22 cellular contexts compared by ENCODE assay signal in the genomic region with DNA sequence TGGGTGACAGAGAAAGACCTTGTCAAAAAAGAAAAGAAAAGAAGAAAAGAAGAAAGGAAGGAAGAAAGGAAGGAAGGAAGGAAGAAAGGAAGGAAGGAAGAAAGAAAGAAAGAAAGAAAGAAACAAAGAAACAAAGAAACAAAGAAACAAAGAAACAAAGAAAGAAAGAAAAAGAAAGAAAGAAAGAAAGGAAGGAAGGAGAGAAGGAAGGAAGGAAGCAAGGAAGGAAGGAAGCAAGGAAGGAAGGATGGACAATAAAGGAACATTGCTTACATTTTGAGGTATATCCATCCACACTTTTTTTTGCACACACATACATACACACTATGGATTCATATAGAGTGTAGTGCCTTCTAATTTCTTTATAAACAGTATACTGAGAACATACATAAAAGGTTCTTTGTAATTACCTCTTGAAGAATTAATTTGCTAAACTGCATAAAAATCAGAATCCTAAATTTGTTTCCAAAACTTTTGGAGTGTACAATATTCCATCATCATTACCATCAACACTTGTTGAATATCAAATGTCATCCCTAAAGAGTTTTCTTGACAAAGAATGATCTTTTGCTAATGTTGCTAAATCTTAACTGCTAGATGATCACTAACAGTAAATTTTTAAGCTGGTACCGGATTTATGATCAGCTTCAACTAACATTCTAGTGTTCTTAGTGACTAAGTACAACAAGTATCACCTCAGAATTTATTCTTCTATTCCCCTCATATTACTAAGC. TPM values are rescaled to one million over a fixed set of nuclear protein-coding genes. Genes with fewer than 3 reads are reported as not detected.
A peak's percentile ranks its signal among the peaks of the same experiment; 100 is the strongest.
DNase-seq lines count a peak whose midpoint lies in the region; ATAC-seq, FAIRE-seq and TF ChIP-seq lines count a peak whose summit lies in the region.
"Had no signal": no experiment of that assay in that cellular context is flagged by ENCODE, and none has a peak within 500 bp of the region (broad histone marks: within the 10 kb centered on the region; RNA-seq: fewer than 3 reads in every experiment).

No MANE protein-coding gene starts in this region.

- H3K9ac ChIP-seq in HepG2 (ENCODE audit: insufficient read depth, low read depth, low read length), result no peak overlapping the region
- H3K9ac ChIP-seq in endothelial cell of umbilical vein (replicated peaks; ENCODE audit: extremely low read depth, insufficient read depth, low read length), result peak overlapping the region; percentile 41

- H3K79me2 ChIP-seq in HepG2 (ENCODE audit: insufficient read depth, low read length) (no peaks in the 10 kb centered on the region), endothelial cell of umbilical vein (ENCODE audit: control insufficient read depth, insufficient read depth, low read length) (no peaks in the 10 kb centered on the region)

- H3K9me3 ChIP-seq in HepG2 (ENCODE audit: low read length), result no peaks in the 10 kb centered on the region
- no peaks in the 10 kb centered on the region for H3K9me3 ChIP-seq in right lobe of liver
- no peaks in the 10 kb centered on the region for H3K9me3 ChIP-seq in T-helper 17 cell (ENCODE audit: control insufficient read depth, low read length, poor library complexity, severe bottlenecking)
- no peaks in the 10 kb centered on the region for H3K9me3 ChIP-seq in endothelial cell of umbilical vein (replicated peaks; ENCODE audit: control insufficient read depth, insufficient read depth, low read length)
- H3K9me3 ChIP-seq in uterus, result no peaks in the 10 kb centered on the region
- H3K9me3 ChIP-seq: Caco-2, Peyer's patch, thyroid gland, vagina had no signal

- TF ChIP-seq EP300 in HepG2 (IDR thresholded peaks at IDR 0.05; ENCODE audit: low read depth in 2 of 2, low read length in 2 of 2), result no peak
- no peak for TF ChIP-seq EP300 in HepG2 (CRISPR knock-in tag; IDR thresholded peaks at IDR 0.05; ENCODE audit: borderline replicate concordance)

- H3K36me3 ChIP-seq in HepG2 (replicated peaks in 1 of 2; ENCODE audit: control insufficient read depth in 1 of 2, insufficient read depth in 2 of 2, low read length in 2 of 2) (no peaks in the 10 kb centered on the region), right lobe of liver (no peaks in the 10 kb centered on the region), endothelial cell of umbilical vein (ENCODE audit: control insufficient read depth in 2 of 2, extremely low read depth in 1 of 2, insufficient read depth in 2 of 2, low read length in 2 of 2) (no peaks in the 10 kb centered on the region), uterus (no peaks in the 10 kb centered on the region)
- H3K36me3 ChIP-seq: Peyer's patch, thyroid gland, vagina, WERI-Rb-1 had no signal

- FAIRE-seq in HepG2 (lab: Jason Lieb, UNC) (no peak), endothelial cell of umbilical vein (lab: Jason Lieb, UNC) (peak; percentile 48)
- FAIRE-seq: colon, G401.6, small intestine had no signal

- H3K27ac ChIP-seq in HepG2 (ENCODE audit: extremely low read length, insufficient read depth, low read length), result no peak overlapping the region
- H3K27ac ChIP-seq in right lobe of liver, result no peak overlapping the region
- H3K27ac ChIP-seq in endothelial cell of umbilical vein (ENCODE audit: insufficient read depth, low read depth, low read length), result peak overlapping the region; percentile 69
- H3K27ac ChIP-seq in uterus, result peak overlapping the region; percentile 55 to 62
- H3K27ac ChIP-seq: epithelial cell of prostate, Peyer's patch, thyroid gland, WERI-Rb-1 had no signal

- no peaks in the 10 kb centered on the region for H3K9me1 ChIP-seq in endothelial cell of umbilical vein (replicated peaks; ENCODE audit: control insufficient read depth, extremely low read depth, insufficient read depth, low read length)

- no peak overlapping the region for H3K27ac Mint-ChIP-seq in T-helper 17 cell
- H3K27ac Mint-ChIP-seq: B cell, H9 had no signal

- H3K4me3 ChIP-seq in HepG2 (replicated peaks in 1 of 3; ENCODE audit: insufficient read depth in 1 of 3, low read depth in 2 of 3, low read length in 3 of 3) (no peak overlapping the region), right lobe of liver (no peak overlapping the region), endothelial cell of umbilical vein (replicated peaks in 1 of 3; ENCODE audit: insufficient read depth in 1 of 3, low read depth in 1 of 3, low read length in 3 of 3) (no peak overlapping the region), uterus (no peak overlapping the region)
- H3K4me3 ChIP-seq: Peyer's patch, thyroid gland, vagina had no signal

- TF ChIP-seq RAD21 in HepG2 (CRISPR knock-in tag; IDR thresholded peaks at IDR 0.05), result no peak

- no peak for TF ChIP-seq CTCF in HepG2 (CRISPR knock-in tag; IDR thresholded peaks at IDR 0.05)
- no peak for TF ChIP-seq CTCF in right lobe of liver (IDR thresholded peaks at IDR 0.05)
- no peak for TF ChIP-seq CTCF in endothelial cell of umbilical vein (IDR thresholded peaks at IDR 0.05; ENCODE audit: extremely low read depth in 1 of 2, insufficient read depth in 1 of 2, low read depth in 1 of 2, low read length in 2 of 2)
- TF ChIP-seq CTCF in uterus (IDR thresholded peaks at IDR 0.05), result no peak
- TF ChIP-seq CTCF in GM13977 (IDR thresholded peaks at IDR 0.05; ENCODE audit: extremely low read depth, insufficient read depth, missing control alignments), result no peak

- in situ Hi-C loops in HepG2 (cut with HindIII; ENCODE audit: extremely low pct_ligation_motif_present, low pct_unique_long_range_greater_than_20kb), result no loop called here
- in situ Hi-C loops in GM13977 (cut with MboI; ENCODE audit: low pct_unique_long_range_greater_than_20kb, low sequenced_read_pairs, unreplicated experiment), result no loop called here

- H4K20me1 ChIP-seq in HepG2 (ENCODE audit: insufficient read depth, low read length), result no peaks in the 10 kb centered on the region
- no peaks in the 10 kb centered on the region for H4K20me1 ChIP-seq in endothelial cell of umbilical vein (replicated peaks; ENCODE audit: control insufficient read depth, extremely low read depth, insufficient read depth, low read length)

- TF ChIP-seq POLR2A in HepG2 (IDR thresholded peaks at IDR 0.05; ENCODE audit: insufficient read depth in 1 of 2, low read depth in 2 of 2, low read length in 2 of 2) (no peak), right lobe of liver (IDR thresholded peaks at IDR 0.05) (no peak), endothelial cell of umbilical vein (IDR thresholded peaks at IDR 0.05; ENCODE audit: low read depth, low read length) (no peak), uterus (IDR thresholded peaks at IDR 0.05) (no peak)

- H3K27me3 ChIP-seq in HepG2 (ENCODE audit: control insufficient read depth in 1 of 2, insufficient read depth in 2 of 2, low read length in 2 of 2) (no peaks in the 10 kb centered on the region; a peak in 1 of 5 replicates), right lobe of liver (no peaks in the 10 kb centered on the region), endothelial cell of umbilical vein (ENCODE audit: control insufficient read depth in 2 of 2, insufficient read depth in 2 of 2, low read length in 2 of 2) (no peaks in the 10 kb centered on the region), uterus (no peaks in the 10 kb centered on the region)
- H3K27me3 ChIP-seq: Peyer's patch, thyroid gland, vagina had no signal

- POLR2A ChIA-PET in HepG2 (lab: Yijun Ruan, JAX) (interaction anchor here (4.1 kb wide), 1 partner anchor 13 kb away, joined by 20 read pairs; the partner anchor contains the start of gene GADD45A), endothelial cell of umbilical vein (lab: Charles Lee) (interaction anchor here (2.6 kb wide), 1 partner anchor 11 kb away, joined by 22 read pairs; the partner anchor contains the start of gene GADD45A)

- peaks cover 16% of the 10 kb centered on the region for H3K4me1 ChIP-seq in HepG2 (ENCODE audit: insufficient read depth, low read length)
- no peaks in the 10 kb centered on the region for H3K4me1 ChIP-seq in right lobe of liver
- peaks cover 18% of the 10 kb centered on the region for H3K4me1 ChIP-seq in endothelial cell of umbilical vein (ENCODE audit: control insufficient read depth, extremely low read depth, insufficient read depth, low read length)
- H3K4me1 ChIP-seq in uterus, result peaks cover 0 to 8% of the 10 kb centered on the region in 2 donors
- H3K4me1 ChIP-seq: Peyer's patch had no signal

- no peak overlapping the region for H3K4me2 ChIP-seq in HepG2 (ENCODE audit: low read depth, low read length)
- no peak overlapping the region for H3K4me2 ChIP-seq in endothelial cell of umbilical vein (ENCODE audit: insufficient read depth, low read length)

- intact Hi-C loops in HepG2 (cut with micrococcal nuclease; ENCODE audit: unreplicated experiment), result no loop called here
- intact Hi-C loops in right lobe of liver (cut with DNase I), result no loop called here
- intact Hi-C loops in endothelial cell of umbilical vein (cut with micrococcal nuclease), result loop anchor here (1.0 to 2.0 kb wide), 4 partner anchors 12 to 83 kb away; partner anchors contain the start of gene GADD45A
- intact Hi-C loops in uterus (cut with DNase I; ENCODE audit: low total_unique reads), result no loop called here

- peaks cover 15% of the 10 kb centered on the region for H3K27me3 Mint-ChIP-seq in T-helper 17 cell

- H2AFZ ChIP-seq in HepG2 (ENCODE audit: low read length) (no peak overlapping the region), endothelial cell of umbilical vein (ENCODE audit: low read depth, low read length) (no peak overlapping the region)

- H3K4me3 Mint-ChIP-seq in T-helper 17 cell, result peak overlapping the region; percentile 55
- H3K4me3 Mint-ChIP-seq: B cell, H9 had no signal

- 22% methylated on average over 1 of the region's 1 CpG for WGBS in HepG2 (ENCODE audit: low lambda C conversion rate)
- 92% methylated on average over 1 of the region's 1 CpG for WGBS in right lobe of liver (ENCODE audit: insufficient coverage, low coverage, low lambda C conversion rate, missing lambda C conversion rate)

- H3K36me3 Mint-ChIP-seq in T-helper 17 cell (ENCODE audit: low read depth), result no peaks in the 10 kb centered on the region

- CTCF ChIA-PET in HepG2 (lab: Yijun Ruan, JAX; ENCODE audit: low intra/inter-chr PET ratio, low total read pairs), result no interaction called here
- CTCF ChIA-PET in endothelial cell of umbilical vein (lab: Charles Lee), result interaction anchor here (1.1 to 1.9 kb wide), 10 partner anchors 9 to 141 kb away, joined by 3 to 12 read pairs (median 6); partner anchors contain the start of gene GADD45A

- DNase-seq in HepG2 (ENCODE audit: low spot score) (no peak), right lobe of liver (no peak), T-helper 17 cell (no peak), endothelial cell of umbilical vein (ENCODE audit: low read depth, low spot score) (no peak), uterus (no peak), COR-L47 (lab: John Stamatoyannopoulos, UW) (no peak), GM13977 (ENCODE audit: low spot score) (no peak), AG20443 (ENCODE audit: low spot score) (no peak)
- DNase-seq: activated naive CD4-positive, alpha-beta T cell treated with Interleukin-2 at 50 U/mL for 16 hours; Caco-2; H9; hypothalamus; NCI-H2107; small intestine; thyroid gland had no signal

- ATAC-seq in HepG2 (no peak), right lobe of liver (no peak), T-helper 17 cell (no peak)

- H3K4me1 Mint-ChIP-seq in T-helper 17 cell, result peaks cover 14% of the 10 kb centered on the region

- dilution Hi-C loops in endothelial cell of umbilical vein (cut with MboI; ENCODE audit: extremely low pct_ligation_motif_present, low sequenced_read_pairs), result no loop called here

- BruUV-seq in HepG2 (replicated peaks; lab: Mats Ljungman, UMichigan) (no TSS peak), endothelial cell of umbilical vein (replicated peaks; lab: Mats Ljungman, UMichigan) (no TSS peak)

RNA-seq across cellular contexts. Expression of gene GADD45A, which starts 11.4 kb away (rescaled TPM):
- total RNA-seq in HepG2 (2016; rRNA removed; fragmentation: Illumina TruSeq; extraction: Trizol), result 25.0 and 46.2 TPM in 2 replicates
- 21.8 and 26.9 TPM in 2 replicates for total RNA-seq in HepG2 (2016; cell fraction: cytosol; rRNA removed; fragmentation: Illumina TruSeq; extraction: Trizol; ENCODE audit: low read depth)
- 23.2 and 49.2 TPM in 2 replicates for total RNA-seq in HepG2 (2016; cell fraction: insoluble cytoplasmic fraction; rRNA removed; fragmentation: Illumina TruSeq; extraction: Trizol)
- 27.1 and 30.4 TPM in 2 replicates for total RNA-seq in HepG2 (2016; cell fraction: membrane; rRNA removed; fragmentation: Illumina TruSeq; extraction: Trizol)
- total RNA-seq in HepG2 (2016; cell fraction: nucleus; rRNA removed; fragmentation: Illumina TruSeq; extraction: Trizol), result 59.8 and 64.1 TPM in 2 replicates
- 33.2 and 36.2 TPM in 2 replicates for polyA plus RNA-seq in HepG2 (2011; rRNA removed)
- 30.4 and 31.8 TPM in 2 replicates for polyA plus RNA-seq in HepG2 (2011; cell fraction: cytosol; rRNA removed)
- 131 and 138 TPM in 2 replicates for polyA plus RNA-seq in HepG2 (2011; cell fraction: nucleus; rRNA removed)
- polyA plus RNA-seq in HepG2 (2012), result 49.0 and 63.8 TPM in 2 replicates
- 24.1 and 25.0 TPM in 2 replicates for polyA plus RNA-seq in HepG2 (2016; cell fraction: cytosol; fragmentation: Illumina TruSeq; extraction: Trizol; ENCODE audit: low read depth)
- 48.7 and 51.1 TPM in 2 replicates for polyA plus RNA-seq in HepG2 (2016; cell fraction: insoluble cytoplasmic fraction; fragmentation: Illumina TruSeq; extraction: Trizol; ENCODE audit: low read depth)
- polyA plus RNA-seq in HepG2 (2016; cell fraction: membrane; fragmentation: Illumina TruSeq; extraction: Trizol; ENCODE audit: low read depth), result 26.6 and 28.9 TPM in 2 replicates
- 151 and 156 TPM in 2 replicates for polyA plus RNA-seq in HepG2 (2016; cell fraction: nucleus; fragmentation: Illumina TruSeq; extraction: Trizol; ENCODE audit: insufficient read depth, low read depth)
- 1.4 and 17.0 TPM in 2 replicates for polyA minus RNA-seq in HepG2 (2011; rRNA and poly(A)+ RNA removed; ENCODE audit: low replicate concordance)
- polyA minus RNA-seq in HepG2 (2011; cell fraction: cytosol; rRNA and poly(A)+ RNA removed), result 11.3 and 13.7 TPM in 2 replicates
- polyA minus RNA-seq in HepG2 (2011; cell fraction: nucleus; rRNA and poly(A)+ RNA removed), result 60.7 and 75.2 TPM in 2 replicates
- 10 to 100 TPM; 14.1 to 66.4 (median 43.6) TPM for total RNA-seq in right lobe of liver
- 10 to 100 TPM; 25.4 to 65.6 TPM for total RNA-seq in T-helper 17 cell
- total RNA-seq in endothelial cell of umbilical vein, result 77.4 and 91.6 TPM in 2 replicates
- polyA plus RNA-seq in endothelial cell of umbilical vein, result 54.9 and 87.6 TPM in 2 replicates
- polyA plus RNA-seq in endothelial cell of umbilical vein (2011; cell fraction: cytosol; rRNA removed), result 78.4 and 85.9 TPM in 2 replicates
- 237 and 327 TPM in 2 replicates for polyA plus RNA-seq in endothelial cell of umbilical vein (2011; cell fraction: nucleus; rRNA removed)
- polyA plus RNA-seq in endothelial cell of umbilical vein (2012), result 104 and 119 TPM in 2 replicates
- 16.1 and 31.1 TPM in 2 replicates for polyA minus RNA-seq in endothelial cell of umbilical vein
- 8.3 TPM for polyA minus RNA-seq in endothelial cell of umbilical vein (2011; cell fraction: cytosol; rRNA and poly(A)+ RNA removed)
- 71.4 and 153 TPM in 2 replicates for polyA minus RNA-seq in endothelial cell of umbilical vein (2011; cell fraction: nucleus; rRNA and poly(A)+ RNA removed)
- total RNA-seq in uterus, result 10 to 100 TPM; 11.1 to 35.6 (median 20.3) TPM

Comparison
In these comparisons a context has a peak if more than half of its experiments do, and no peak if none do; other contexts are left out.
1. H3K27ac ChIP-seq: peak in endothelial cell of umbilical vein (single experiment) and uterus (2 of 2); none in HepG2 (single experiment) and right lobe of liver (0 of 3).